Comparison of ENCODE assay signal across 31 cellular contexts in genomic region chr12:121823727-121824115, GRCh38. TPM values are rescaled to one million over a fixed set of nuclear protein-coding genes. Genes with fewer than 3 reads are reported as not detected.
"Had no signal": no experiment of that assay in that cellular context is flagged by ENCODE, and none has a peak within 500 bp of the region (broad histone marks: within the 10 kb centered on the region; RNA-seq: fewer than 3 reads in every experiment).

No MANE protein-coding gene starts in this region.

- H3K27me3 ChIP-seq: body of pancreas, breast epithelium, SJSA1 had no signal

- H3K4me3 Mint-ChIP-seq: activated CD4-positive, alpha-beta T cell treated with anti-CD3 and anti-CD28 coated beads, Interleukin-2, amount 10 ng/mL, durations not matched to agents 24 days and 14 days; activated CD8-positive, alpha-beta T cell treated with anti-CD3 and anti-CD28 coated beads for 36 hours; activated naive CD8-positive, alpha-beta T cell treated with anti-CD3 and anti-CD28 coated beads for 36 hours; activated T-cell treated with anti-CD3 and anti-CD28 coated beads, Interleukin-2, amount 50 U/mL, for 72 hours; activated T-helper 17 cell treated with anti-CD3 and anti-CD28 coated beads, Interleukin-2, amount 50 U/mL, for 72 hours; T-helper 1 cell treated with Interleukin-12 subunit alpha and Interleukin-12 subunit beta and Interleukin-4 antibody, amounts not matched to agents 30 μg/mL and 1 μg/mL, for 36 hours; T-helper 2 cell treated with Interferon-gamma antibody and Interleukin-4, amounts not matched to agents 5 μg/mL and 100 μg/mL, for 36 hours had no signal

- DNase-seq: activated CD4-positive, alpha-beta T cell treated with anti-CD3 and anti-CD28 coated beads, Interleukin-2, amount 10 ng/mL, durations not matched to agents 24 days and 14 days; activated CD4-positive, alpha-beta T cell treated with anti-CD3 and anti-CD28 coated beads, Interleukin-2, amount 50 U/mL, for 4 hours; activated CD8-positive, alpha-beta T cell treated with anti-CD3 and anti-CD28 coated beads for 36 hours; activated effector memory CD4-positive, alpha-beta T cell treated with anti-CD3 and anti-CD28 coated beads, Interleukin-2, amount 50 U/mL, for 16 hours; activated naive CD4-positive, alpha-beta T cell; activated naive CD4-positive, alpha-beta T cell treated with anti-CD3 and anti-CD28 coated beads, Interleukin-2, amount 50 U/mL, for 16 hours; activated naive CD8-positive, alpha-beta T cell treated with anti-CD3 and anti-CD28 coated beads for 36 hours; activated T-cell treated with anti-CD3 and anti-CD28 coated beads, Interleukin-2, amount 50 U/mL, for 1 hour; activated T-cell treated with anti-CD3 and anti-CD28 coated beads, Interleukin-2, amount 50 U/mL, for 72 hours; amygdala; body of pancreas; NCI-H1092 treated with DMSO at 0.1 percent for 48 hours; NCI-H1417; NCI-H146; NCI-H187; NCI-H2029 treated with DMSO at 0.1 percent for 48 hours; NCI-H2107; NCI-H2171; NCI-H510A; NCI-H526; NCI-H748 treated with DMSO at 0.1 percent for 48 hours; NK-92 treated with Interleukin-12 subunit alpha and Interleukin-12 subunit beta, amount 100 ng/mL, for 24 hours; SHP77 treated with DMSO at 0.1 percent for 48 hours; SK-N-SH had no signal

- H3K9me3 ChIP-seq: body of pancreas, breast epithelium, SJSA1, SK-N-SH had no signal

- H3K27ac Mint-ChIP-seq: activated CD4-positive, alpha-beta T cell treated with anti-CD3 and anti-CD28 coated beads, Interleukin-2, amount 10 ng/mL, durations not matched to agents 24 days and 14 days; activated CD8-positive, alpha-beta T cell treated with anti-CD3 and anti-CD28 coated beads for 36 hours; activated naive CD8-positive, alpha-beta T cell treated with anti-CD3 and anti-CD28 coated beads for 36 hours; activated T-cell treated with anti-CD3 and anti-CD28 coated beads, Interleukin-2, amount 50 U/mL, for 72 hours; activated T-helper 17 cell treated with anti-CD3 and anti-CD28 coated beads, Interleukin-2, amount 50 U/mL, for 72 hours; T-helper 1 cell treated with Interleukin-12 subunit alpha and Interleukin-12 subunit beta and Interleukin-4 antibody, amounts not matched to agents 30 μg/mL and 1 μg/mL, for 36 hours; T-helper 2 cell treated with Interferon-gamma antibody and Interleukin-4, amounts not matched to agents 5 μg/mL and 100 μg/mL, for 36 hours had no signal

- H3K27me3 Mint-ChIP-seq: activated CD4-positive, alpha-beta T cell treated with anti-CD3 and anti-CD28 coated beads, Interleukin-2, amount 10 ng/mL, durations not matched to agents 24 days and 14 days; activated CD8-positive, alpha-beta T cell treated with anti-CD3 and anti-CD28 coated beads for 36 hours; activated naive CD8-positive, alpha-beta T cell treated with anti-CD3 and anti-CD28 coated beads for 36 hours; activated T-helper 17 cell treated with anti-CD3 and anti-CD28 coated beads, Interleukin-2, amount 50 U/mL, for 72 hours had no signal

- H3K4me1 ChIP-seq: body of pancreas, breast epithelium had no signal

- H3K9me3 Mint-ChIP-seq: activated CD4-positive, alpha-beta T cell treated with anti-CD3 and anti-CD28 coated beads, Interleukin-2, amount 10 ng/mL, durations not matched to agents 24 days and 14 days; activated CD8-positive, alpha-beta T cell treated with anti-CD3 and anti-CD28 coated beads for 36 hours; activated naive CD8-positive, alpha-beta T cell treated with anti-CD3 and anti-CD28 coated beads for 36 hours; activated T-cell treated with anti-CD3 and anti-CD28 coated beads, Interleukin-2, amount 50 U/mL, for 72 hours; activated T-helper 17 cell treated with anti-CD3 and anti-CD28 coated beads, Interleukin-2, amount 50 U/mL, for 72 hours; T-helper 1 cell treated with Interleukin-12 subunit alpha and Interleukin-12 subunit beta and Interleukin-4 antibody, amounts not matched to agents 30 μg/mL and 1 μg/mL, for 36 hours; T-helper 2 cell treated with Interferon-gamma antibody and Interleukin-4, amounts not matched to agents 5 μg/mL and 100 μg/mL, for 36 hours had no signal

- H3K4me1 Mint-ChIP-seq: activated naive CD8-positive, alpha-beta T cell treated with anti-CD3 and anti-CD28 coated beads for 36 hours had no signal

- H3K4me3 ChIP-seq: body of pancreas, breast epithelium, SJSA1 had no signal

- ATAC-seq: activated CD8-positive, alpha-beta T cell treated with anti-CD3 and anti-CD28 coated beads for 36 hours; activated T-cell treated with anti-CD3 and anti-CD28 coated beads, Interleukin-2, amount 50 U/mL, for 72 hours; activated T-helper 17 cell treated with anti-CD3 and anti-CD28 coated beads, Interleukin-2, amount 50 U/mL, for 72 hours; body of pancreas had no signal

- H3K27ac ChIP-seq: body of pancreas, breast epithelium, SJSA1 had no signal

RNA-seq across cellular contexts. Expression of gene HPD, which starts 34.9 kb away (rescaled TPM):
- total RNA-seq: activated CD4-positive, alpha-beta T cell treated with anti-CD3 and anti-CD28 coated beads, Interleukin-2, amount 10 ng/mL, durations not matched to agents 24 days and 14 days; activated CD8-positive, alpha-beta memory T cell treated with anti-CD3 and anti-CD28 coated beads for 36 hours; activated CD8-positive, alpha-beta T cell treated with anti-CD3 and anti-CD28 coated beads for 36 hours; activated naive CD8-positive, alpha-beta T cell treated with anti-CD3 and anti-CD28 coated beads for 36 hours; activated T-cell treated with anti-CD3 and anti-CD28 coated beads, Interleukin-2, amount 50 U/mL, for 72 hours; activated T-helper 17 cell treated with anti-CD3 and anti-CD28 coated beads, Interleukin-2, amount 50 U/mL, for 72 hours; astrocyte had no signal
